Comparison of ENCODE assay signal across 8 cellular contexts in genomic region chr1:109910123-109910962, GRCh38. TPM values are rescaled to one million over a fixed set of nuclear protein-coding genes. Genes with fewer than 3 reads are reported as not detected.
DNase-seq lines count a peak whose midpoint lies in the region; ATAC-seq and TF ChIP-seq lines count a peak whose summit lies in the region.

Gene CSF1, plus strand, starts transcription at chr1:109910849. Its CDS starts 175 bp downstream, at chr1:109911024.

- H3K9ac ChIP-seq in MM.1S (ENCODE audit: low read length) (no peak within 1 kb of the TSS), colonic mucosa (ENCODE audit: low read depth in 2 of 2, low read length in 2 of 2) (peak within 1 kb of the TSS; percentile 85 to 97)

- H3K79me2 ChIP-seq in MM.1S (ENCODE audit: low read length): no peaks in the 10 kb centered on the region

- H3K36me3 ChIP-seq in MM.1S (replicated peaks; ENCODE audit: insufficient read depth, low read length) (no peaks in the 10 kb centered on the region), colonic mucosa (no peaks in the 10 kb centered on the region)

- H3K4me1 ChIP-seq in MM.1S (ENCODE audit: low read length) (peaks cover 14% of the 10 kb centered on the region), colonic mucosa (no peaks in the 10 kb centered on the region)

- H3K9me3 ChIP-seq in MM.1S (replicated peaks; ENCODE audit: insufficient read depth, low read length): no peaks in the 10 kb centered on the region
- no peaks in the 10 kb centered on the region for H3K9me3 ChIP-seq in colonic mucosa

- H3K4me2 ChIP-seq in MM.1S (ENCODE audit: low read depth, low read length): peak within 1 kb of the TSS; percentile 47; the same call in 1 of the 2 replicates

- H3K4me3 ChIP-seq in GM12864 (ENCODE audit: low read depth, low read length) (peak within 1 kb of the TSS; percentile 84), MM.1S (ENCODE audit: low read length) (peak within 1 kb of the TSS; percentile 45; the same call in 1 of the 2 replicates), colonic mucosa (peak within 1 kb of the TSS; percentile 76)

- H3K27me3 ChIP-seq in MM.1S (replicated peaks; ENCODE audit: insufficient read depth, low read length) (no peaks in the 10 kb centered on the region; the same call in none of the 2 replicates), colonic mucosa (no peaks in the 10 kb centered on the region), layer of hippocampus (ENCODE audit: control insufficient read depth, insufficient read depth, low read length) (no peaks in the 10 kb centered on the region)

- H3K27ac ChIP-seq in MM.1S (ENCODE audit: low read length) (no peak within 1 kb of the TSS), colonic mucosa (peak within 1 kb of the TSS; percentile 71), layer of hippocampus (ENCODE audit: low read depth, low read length) (peak within 1 kb of the TSS; percentile 88)

- no peak for TF ChIP-seq CTCF in GM12864 (IDR thresholded peaks at IDR 0.05; ENCODE audit: low read depth, low read length, missing control alignments)
- TF ChIP-seq CTCF in MM.1S (IDR thresholded peaks at IDR 0.05; ENCODE audit: low read length): no peak
- no peak for TF ChIP-seq CTCF in colonic mucosa (IDR thresholded peaks at IDR 0.05)

- no peaks in the 10 kb centered on the region for H4K20me1 ChIP-seq in MM.1S (ENCODE audit: insufficient read depth, low read length)

- intact Hi-C loops in colonic mucosa (cut with DNase I): loop anchor here (5.0 kb wide), 1 partner anchor 133 kb away; no protein-coding TSS in a partner anchor

- no peaks in the 10 kb centered on the region for H3F3A ChIP-seq in MM.1S (ENCODE audit: insufficient read depth, low read length)

- no peaks in the 10 kb centered on the region for H3K9me2 ChIP-seq in MM.1S (replicated peaks; ENCODE audit: insufficient read depth, low read length)

- DNase-seq in GM12864 (ENCODE audit: low read depth) (peak; percentile 50), MM.1S (no peak), colonic mucosa (peak; percentile 84)
- peak; percentile 42 for DNase-seq in activated CD4-positive, alpha-beta T cell treated with anti-CD3 and anti-CD28 coated beads, Interleukin-2, amount 50 U/mL, for 1 hour
- DNase-seq in stimulated activated CD4-positive, alpha-beta T cell treated with anti-CD3 and anti-CD28 coated beads, Interleukin-1b, Interleukin-23, amount 100 ng/mL, for 1 hour (ENCODE audit: low read depth in 2 of 2): peak; percentile 23 to 54

- no peak within 1 kb of the TSS for H2AFZ ChIP-seq in MM.1S (ENCODE audit: low read length)

- no peak for ATAC-seq in GM21390 (IDR thresholded peaks at IDR 0.05; ENCODE audit: unreplicated experiment)
- no peak for ATAC-seq in GM21825 (IDR thresholded peaks at IDR 0.05; ENCODE audit: unreplicated experiment)

RNA-seq across cellular contexts. Expression of gene CSF1, which starts in this region (rescaled TPM):
- total RNA-seq in colonic mucosa: 10 to 100 TPM; 14.1 to 18.1 TPM
